ENCODE assay signal across 1 cellular context in the genomic region with DNA sequence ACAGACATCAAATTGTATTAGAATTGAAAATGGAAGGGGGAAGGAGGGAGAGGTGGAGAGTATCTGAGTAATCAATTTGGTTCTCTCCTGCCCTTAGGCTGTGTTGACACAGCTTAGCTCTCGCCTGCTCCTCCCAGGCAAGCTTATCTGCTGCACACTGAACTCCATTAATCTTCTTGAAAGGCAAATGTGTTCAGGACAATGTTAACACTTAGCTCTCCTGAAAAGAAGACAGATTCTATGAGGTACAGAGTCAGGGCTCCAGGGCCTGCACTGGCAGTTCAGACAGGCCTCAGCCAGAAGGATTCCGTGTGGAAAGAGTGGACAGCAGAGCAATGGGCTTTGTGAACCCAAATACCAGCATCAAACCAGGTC.
TF ChIP-seq lines count a peak whose summit lies in the region.

No MANE protein-coding gene starts in this region.

TF ChIP-seq in IMR-90, 13 proteins besides CTCF, POLR2A, EP300 and RAD21:
- no peak for TF ChIP-seq SMC3 (IDR thresholded peaks at IDR 0.05; ENCODE audit: low read depth, low read length)
- TF ChIP-seq, protein P1, sequence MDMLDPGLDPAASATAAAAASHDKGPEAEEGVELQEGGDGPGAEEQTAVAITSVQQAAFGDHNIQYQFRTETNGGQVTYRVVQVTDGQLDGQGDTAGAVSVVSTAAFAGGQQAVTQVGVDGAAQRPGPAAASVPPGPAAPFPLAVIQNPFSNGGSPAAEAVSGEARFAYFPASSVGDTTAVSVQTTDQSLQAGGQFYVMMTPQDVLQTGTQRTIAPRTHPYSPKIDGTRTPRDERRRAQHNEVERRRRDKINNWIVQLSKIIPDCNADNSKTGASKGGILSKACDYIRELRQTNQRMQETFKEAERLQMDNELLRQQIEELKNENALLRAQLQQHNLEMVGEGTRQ (IDR thresholded peaks at IDR 0.05; ENCODE audit: low read depth, low read length), result no peak
- no peak for TF ChIP-seq CEBPB (IDR thresholded peaks at IDR 0.05; ENCODE audit: low read depth, low read length)
- TF ChIP-seq NFE2L2 (IDR thresholded peaks at IDR 0.05; ENCODE audit: low read depth, low read length), result no peak
- TF ChIP-seq RFX5 (IDR thresholded peaks at IDR 0.05; ENCODE audit: low read depth, low read length), result no peak
- TF ChIP-seq RCOR1 (IDR thresholded peaks at IDR 0.05; ENCODE audit: insufficient replicate concordance, low read length), result no peak
- no peak for TF ChIP-seq BHLHE40 (IDR thresholded peaks at IDR 0.05; ENCODE audit: low read depth, low read length)
- TF ChIP-seq CHD1 (IDR thresholded peaks at IDR 0.05; ENCODE audit: low read depth, low read length), result no peak
- no peak for TF ChIP-seq FOS (IDR thresholded peaks at IDR 0.05; ENCODE audit: low read depth, low read length)
- no peak for TF ChIP-seq MAFK (IDR thresholded peaks at IDR 0.05; ENCODE audit: low read depth, low read length)
- TF ChIP-seq MXI1 (IDR thresholded peaks at IDR 0.05; ENCODE audit: borderline replicate concordance, low read depth, low read length), result no peak
- TF ChIP-seq, protein P2, sequence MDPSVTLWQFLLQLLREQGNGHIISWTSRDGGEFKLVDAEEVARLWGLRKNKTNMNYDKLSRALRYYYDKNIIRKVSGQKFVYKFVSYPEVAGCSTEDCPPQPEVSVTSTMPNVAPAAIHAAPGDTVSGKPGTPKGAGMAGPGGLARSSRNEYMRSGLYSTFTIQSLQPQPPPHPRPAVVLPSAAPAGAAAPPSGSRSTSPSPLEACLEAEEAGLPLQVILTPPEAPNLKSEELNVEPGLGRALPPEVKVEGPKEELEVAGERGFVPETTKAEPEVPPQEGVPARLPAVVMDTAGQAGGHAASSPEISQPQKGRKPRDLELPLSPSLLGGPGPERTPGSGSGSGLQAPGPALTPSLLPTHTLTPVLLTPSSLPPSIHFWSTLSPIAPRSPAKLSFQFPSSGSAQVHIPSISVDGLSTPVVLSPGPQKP (IDR thresholded peaks at IDR 0.05; ENCODE audit: borderline replicate concordance, low read depth, low read length), result no peak
- TF ChIP-seq MAZ (IDR thresholded peaks at IDR 0.05; ENCODE audit: borderline replicate concordance, low read depth, low read length), result no peak
